ENCODE assay signal across 20 cellular contexts in genomic region chr1:74679811-74680210, GRCh38. TPM values are rescaled to one million over a fixed set of nuclear protein-coding genes. Genes with fewer than 3 reads are reported as not detected.
DNase-seq lines count a peak whose midpoint lies in the region; ATAC-seq and TF ChIP-seq lines count a peak whose summit lies in the region.
"Had no signal": no experiment of that assay in that cellular context is flagged by ENCODE, and none has a peak within 500 bp of the region (broad histone marks: within the 10 kb centered on the region; RNA-seq: fewer than 3 reads in every experiment).

No MANE protein-coding gene starts in this region.

- no peaks in the 10 kb centered on the region for H3F3A ChIP-seq in PC-3 (ENCODE audit: low read length, unreplicated experiment)

- no peaks in the 10 kb centered on the region for H3K4me1 ChIP-seq in PC-3 (ENCODE audit: insufficient read depth, low read length)
- H3K4me1 ChIP-seq: A549, BE2C had no signal

- peak; percentile 94 for DNase-seq in DMS79 treated with DMSO at 0.1 percent for 48 hours (lab: John Stamatoyannopoulos, UW)
- peak; percentile 96 for DNase-seq in NCI-H187 treated with DMSO at 0.1 percent for 48 hours (lab: John Stamatoyannopoulos, UW)
- peak; percentile 42 for DNase-seq in PC-3
- peak; percentile 18 for DNase-seq in fibroblast of peridontal ligament (ENCODE audit: extremely low read depth)
- DNase-seq in glomerular visceral epithelial cell (ENCODE audit: extremely low spot score), result no peak
- no peak for DNase-seq in cortex of kidney (lab: John Stamatoyannopoulos, UW)
- DNase-seq in activated CD4-positive, CD25-positive, alpha-beta regulatory T cell treated with anti-CD3 and anti-CD28 coated beads, Interleukin-2, amount 50 U/mL, for 72 hours, result no peak
- DNase-seq: BE2C; GOT3; HCEC 1CT; MV-4-11; NCI-H1694; NCI-H2107; NCI-H446 treated with DMSO at 0.1 percent for 48 hours; NCI-H526 treated with DMSO at 0.1 percent for 48 hours; NK-92 treated with Interleukin-12 subunit alpha and Interleukin-12 subunit beta, amount 100 ng/mL, for 24 hours had no signal

- no peak overlapping the region for H3K27ac ChIP-seq in PC-3 (ENCODE audit: low read length)
- H3K27ac ChIP-seq: A549 had no signal

- no peaks in the 10 kb centered on the region for H3K27me3 ChIP-seq in PC-3 (ENCODE audit: low read length)
- H3K27me3 ChIP-seq: BE2C had no signal

- no peaks in the 10 kb centered on the region for H3K9me3 ChIP-seq in PC-3 (ENCODE audit: low read length)
- H3K9me3 ChIP-seq: A549, BE2C had no signal

- TF ChIP-seq CTCF in PC-3 (conservative IDR thresholded peaks at IDR 0.05; ENCODE audit: low read depth, low read length), result no peak

- ATAC-seq in PC-3, result no peak
- ATAC-seq: A549, Panc1, SK-N-SH treated with all-trans-retinoic acid at 6 μM for 48 hours had no signal

- POLR2A ChIA-PET in PC-3 (lab: Charles Lee; ENCODE audit: unreplicated experiment), result no interaction called here

- H3K4me2 ChIP-seq in PC-3 (ENCODE audit: low read length), result no peak overlapping the region
- H3K4me2 ChIP-seq: A549 had no signal

- H4K20me1 ChIP-seq in PC-3 (ENCODE audit: low read length), result no peaks in the 10 kb centered on the region

- H3K36me3 ChIP-seq in PC-3 (ENCODE audit: low read depth, low read length), result no peaks in the 10 kb centered on the region
- H3K36me3 ChIP-seq: BE2C had no signal

- no peak overlapping the region for H3K9ac ChIP-seq in PC-3 (ENCODE audit: low read length)

- H3K79me2 ChIP-seq in PC-3 (ENCODE audit: low read length), result no peaks in the 10 kb centered on the region

- no TSS peak for BruUV-seq in PC-3 (replicated peaks; lab: Mats Ljungman, UMichigan)

- H2AFZ ChIP-seq in PC-3 (ENCODE audit: low read length), result no peak overlapping the region

- H3K4me3 ChIP-seq in PC-3 (ENCODE audit: low read length), result no peak overlapping the region
- H3K4me3 ChIP-seq: A549 had no signal

- CTCF ChIA-PET in PC-3 (lab: Charles Lee), result no interaction called here

- intact Hi-C loops in PC-3 (cut with micrococcal nuclease), result no loop called here

- no peaks in the 10 kb centered on the region for H3K9me2 ChIP-seq in PC-3 (replicated peaks; ENCODE audit: low read length)

RNA-seq across cellular contexts. Expression of gene ERICH3, which starts 6.2 kb away (rescaled TPM):
- total RNA-seq in PC-3 (2014; rRNA removed), result not detected in 2 replicates
- total RNA-seq: M059J had no signal

RNA-seq across cellular contexts. Expression of gene CRYZ, which starts 53.0 kb away (rescaled TPM):
- total RNA-seq in PC-3 (2014; rRNA removed), result 56.2 and 57.7 TPM in 2 replicates

RNA-seq across cellular contexts. Expression of gene TYW3, which starts 53.1 kb away (rescaled TPM):
- total RNA-seq in PC-3 (2014; rRNA removed), result 14.1 and 21.2 TPM in 2 replicates

Comparison
In these comparisons a context has a peak if more than half of its experiments do, and no peak if none do; other contexts are left out.
1. DNase-seq: peak in DMS79 treated with DMSO at 0.1 percent for 48 hours (single experiment), NCI-H187 treated with DMSO at 0.1 percent for 48 hours (single experiment), PC-3 (single experiment) and fibroblast of peridontal ligament (single experiment); none in glomerular visceral epithelial cell (single experiment), cortex of kidney (single experiment) and activated CD4-positive, CD25-positive, alpha-beta regulatory T cell treated with anti-CD3 and anti-CD28 coated beads, Interleukin-2, amount 50 U/mL, for 72 hours (single experiment).